1 cellular context compared by ENCODE assay signal in the genomic region with DNA sequence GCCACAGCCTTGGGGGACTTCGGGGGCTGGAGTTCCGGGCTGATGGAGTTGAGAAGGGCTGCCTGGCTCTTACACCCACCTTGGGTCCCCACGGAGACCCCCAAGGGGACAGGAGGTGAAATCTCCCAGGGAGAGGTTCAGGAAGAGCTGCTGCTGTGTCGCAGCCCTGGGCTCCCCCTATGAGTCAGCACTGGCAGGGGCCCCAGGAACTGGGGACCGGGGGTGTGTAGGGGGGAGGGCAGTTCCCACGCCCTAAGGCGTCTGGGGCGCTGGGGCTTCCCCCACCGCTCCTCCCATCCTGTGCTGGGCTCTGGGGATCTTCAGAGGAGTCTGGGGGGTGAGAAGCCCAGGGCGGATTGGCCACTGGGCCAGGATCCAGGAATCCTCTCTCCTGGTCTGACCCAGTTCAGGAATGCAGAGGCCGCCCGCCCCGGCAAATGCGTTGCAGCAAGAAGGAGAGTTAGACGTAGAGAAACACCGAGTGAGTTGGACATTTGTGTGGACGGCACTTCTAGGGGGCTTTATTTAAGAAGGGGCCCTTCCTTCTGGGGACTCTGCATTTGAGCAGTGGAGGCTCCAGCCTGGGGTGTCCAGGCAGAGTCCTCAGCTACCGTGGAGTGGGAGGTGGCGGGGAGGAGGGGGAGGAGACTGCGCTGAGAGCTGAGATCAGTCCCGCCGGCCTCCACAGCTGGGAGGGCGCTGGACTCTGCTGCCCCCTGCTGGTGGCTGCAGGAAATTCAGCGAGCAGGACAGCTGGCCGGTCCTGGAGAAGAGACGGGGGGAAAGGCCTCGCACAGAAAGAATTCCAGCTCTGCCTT.
TF ChIP-seq lines count a peak whose summit lies in the region.

No MANE protein-coding gene starts in this region.

TF ChIP-seq in K562, 482 proteins besides CTCF, POLR2A, EP300 and RAD21 (continued from another document):
- TF ChIP-seq, protein P1, sequence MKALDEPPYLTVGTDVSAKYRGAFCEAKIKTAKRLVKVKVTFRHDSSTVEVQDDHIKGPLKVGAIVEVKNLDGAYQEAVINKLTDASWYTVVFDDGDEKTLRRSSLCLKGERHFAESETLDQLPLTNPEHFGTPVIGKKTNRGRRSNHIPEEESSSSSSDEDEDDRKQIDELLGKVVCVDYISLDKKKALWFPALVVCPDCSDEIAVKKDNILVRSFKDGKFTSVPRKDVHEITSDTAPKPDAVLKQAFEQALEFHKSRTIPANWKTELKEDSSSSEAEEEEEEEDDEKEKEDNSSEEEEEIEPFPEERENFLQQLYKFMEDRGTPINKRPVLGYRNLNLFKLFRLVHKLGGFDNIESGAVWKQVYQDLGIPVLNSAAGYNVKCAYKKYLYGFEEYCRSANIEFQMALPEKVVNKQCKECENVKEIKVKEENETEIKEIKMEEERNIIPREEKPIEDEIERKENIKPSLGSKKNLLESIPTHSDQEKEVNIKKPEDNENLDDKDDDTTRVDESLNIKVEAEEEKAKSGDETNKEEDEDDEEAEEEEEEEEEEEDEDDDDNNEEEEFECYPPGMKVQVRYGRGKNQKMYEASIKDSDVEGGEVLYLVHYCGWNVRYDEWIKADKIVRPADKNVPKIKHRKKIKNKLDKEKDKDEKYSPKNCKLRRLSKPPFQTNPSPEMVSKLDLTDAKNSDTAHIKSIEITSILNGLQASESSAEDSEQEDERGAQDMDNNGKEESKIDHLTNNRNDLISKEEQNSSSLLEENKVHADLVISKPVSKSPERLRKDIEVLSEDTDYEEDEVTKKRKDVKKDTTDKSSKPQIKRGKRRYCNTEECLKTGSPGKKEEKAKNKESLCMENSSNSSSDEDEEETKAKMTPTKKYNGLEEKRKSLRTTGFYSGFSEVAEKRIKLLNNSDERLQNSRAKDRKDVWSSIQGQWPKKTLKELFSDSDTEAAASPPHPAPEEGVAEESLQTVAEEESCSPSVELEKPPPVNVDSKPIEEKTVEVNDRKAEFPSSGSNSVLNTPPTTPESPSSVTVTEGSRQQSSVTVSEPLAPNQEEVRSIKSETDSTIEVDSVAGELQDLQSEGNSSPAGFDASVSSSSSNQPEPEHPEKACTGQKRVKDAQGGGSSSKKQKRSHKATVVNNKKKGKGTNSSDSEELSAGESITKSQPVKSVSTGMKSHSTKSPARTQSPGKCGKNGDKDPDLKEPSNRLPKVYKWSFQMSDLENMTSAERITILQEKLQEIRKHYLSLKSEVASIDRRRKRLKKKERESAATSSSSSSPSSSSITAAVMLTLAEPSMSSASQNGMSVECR (CRISPR knock-in tag; IDR thresholded peaks at IDR 0.05), result 0 out of 2 replicates have a peak, but pooled peaks have one; percentile 11
- TF ChIP-seq SNRNP70 (optimal IDR thresholded peaks at IDR 0.05; ENCODE audit: low read depth, low read length) (no peak), ESRRA (IDR thresholded peaks at IDR 0.05; ENCODE audit: borderline replicate concordance, low read depth) (peak; percentile 46), KDM1A (IDR thresholded peaks at IDR 0.05) (peak in 1 of 2 experiments; percentile 43; a peak in 2 of 4 replicates), ZNF75A (CRISPR knock-in tag; IDR thresholded peaks at IDR 0.05) (no peak), ESRRB (CRISPR knock-in tag; IDR thresholded peaks at IDR 0.05; ENCODE audit: borderline replicate concordance) (no peak), ZBTB17 (CRISPR knock-in tag; IDR thresholded peaks at IDR 0.05) (0 out of 2 replicates have a peak, but pooled peaks have one; percentile 58), ZFP36 (IDR thresholded peaks at IDR 0.05; ENCODE audit: low read depth, low read length, partially characterized antibody) (peak; percentile 12), ZNF407 (IDR thresholded peaks at IDR 0.05; ENCODE audit: low read depth) (no peak), SUPT5H (IDR thresholded peaks at IDR 0.05) (peak; percentile 46; the same call in 1 of the 2 replicates)
- TF ChIP-seq, protein P2, sequence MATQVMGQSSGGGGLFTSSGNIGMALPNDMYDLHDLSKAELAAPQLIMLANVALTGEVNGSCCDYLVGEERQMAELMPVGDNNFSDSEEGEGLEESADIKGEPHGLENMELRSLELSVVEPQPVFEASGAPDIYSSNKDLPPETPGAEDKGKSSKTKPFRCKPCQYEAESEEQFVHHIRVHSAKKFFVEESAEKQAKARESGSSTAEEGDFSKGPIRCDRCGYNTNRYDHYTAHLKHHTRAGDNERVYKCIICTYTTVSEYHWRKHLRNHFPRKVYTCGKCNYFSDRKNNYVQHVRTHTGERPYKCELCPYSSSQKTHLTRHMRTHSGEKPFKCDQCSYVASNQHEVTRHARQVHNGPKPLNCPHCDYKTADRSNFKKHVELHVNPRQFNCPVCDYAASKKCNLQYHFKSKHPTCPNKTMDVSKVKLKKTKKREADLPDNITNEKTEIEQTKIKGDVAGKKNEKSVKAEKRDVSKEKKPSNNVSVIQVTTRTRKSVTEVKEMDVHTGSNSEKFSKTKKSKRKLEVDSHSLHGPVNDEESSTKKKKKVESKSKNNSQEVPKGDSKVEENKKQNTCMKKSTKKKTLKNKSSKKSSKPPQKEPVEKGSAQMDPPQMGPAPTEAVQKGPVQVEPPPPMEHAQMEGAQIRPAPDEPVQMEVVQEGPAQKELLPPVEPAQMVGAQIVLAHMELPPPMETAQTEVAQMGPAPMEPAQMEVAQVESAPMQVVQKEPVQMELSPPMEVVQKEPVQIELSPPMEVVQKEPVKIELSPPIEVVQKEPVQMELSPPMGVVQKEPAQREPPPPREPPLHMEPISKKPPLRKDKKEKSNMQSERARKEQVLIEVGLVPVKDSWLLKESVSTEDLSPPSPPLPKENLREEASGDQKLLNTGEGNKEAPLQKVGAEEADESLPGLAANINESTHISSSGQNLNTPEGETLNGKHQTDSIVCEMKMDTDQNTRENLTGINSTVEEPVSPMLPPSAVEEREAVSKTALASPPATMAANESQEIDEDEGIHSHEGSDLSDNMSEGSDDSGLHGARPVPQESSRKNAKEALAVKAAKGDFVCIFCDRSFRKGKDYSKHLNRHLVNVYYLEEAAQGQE (CRISPR knock-in tag; IDR thresholded peaks at IDR 0.05; ENCODE audit: low read depth), result peak; percentile 54; the same call in 1 of the 2 replicates
- TF ChIP-seq, protein P3, sequence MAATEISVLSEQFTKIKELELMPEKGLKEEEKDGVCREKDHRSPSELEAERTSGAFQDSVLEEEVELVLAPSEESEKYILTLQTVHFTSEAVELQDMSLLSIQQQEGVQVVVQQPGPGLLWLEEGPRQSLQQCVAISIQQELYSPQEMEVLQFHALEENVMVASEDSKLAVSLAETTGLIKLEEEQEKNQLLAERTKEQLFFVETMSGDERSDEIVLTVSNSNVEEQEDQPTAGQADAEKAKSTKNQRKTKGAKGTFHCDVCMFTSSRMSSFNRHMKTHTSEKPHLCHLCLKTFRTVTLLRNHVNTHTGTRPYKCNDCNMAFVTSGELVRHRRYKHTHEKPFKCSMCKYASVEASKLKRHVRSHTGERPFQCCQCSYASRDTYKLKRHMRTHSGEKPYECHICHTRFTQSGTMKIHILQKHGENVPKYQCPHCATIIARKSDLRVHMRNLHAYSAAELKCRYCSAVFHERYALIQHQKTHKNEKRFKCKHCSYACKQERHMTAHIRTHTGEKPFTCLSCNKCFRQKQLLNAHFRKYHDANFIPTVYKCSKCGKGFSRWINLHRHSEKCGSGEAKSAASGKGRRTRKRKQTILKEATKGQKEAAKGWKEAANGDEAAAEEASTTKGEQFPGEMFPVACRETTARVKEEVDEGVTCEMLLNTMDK (IDR thresholded peaks at IDR 0.05; ENCODE audit: borderline replicate concordance, insufficient read depth, low read depth, low read length, poor library complexity, severe bottlenecking), result peak; percentile 6
